11 cellular contexts compared by ENCODE assay signal in genomic region chr19:50326101-50326664, GRCh38.
DNase-seq lines count a peak whose midpoint lies in the region; ATAC-seq and TF ChIP-seq lines count a peak whose summit lies in the region.
"Had no signal": no experiment of that assay in that cellular context is flagged by ENCODE, and none has a peak within 500 bp of the region (broad histone marks: within the 10 kb centered on the region; RNA-seq: fewer than 3 reads in every experiment).

No MANE protein-coding gene starts in this region.

- no peak for TF ChIP-seq CTCF in DND-41 (IDR thresholded peaks at IDR 0.05; ENCODE audit: borderline replicate concordance, extremely low read depth, low read length, poor library complexity, severe bottlenecking)
- TF ChIP-seq CTCF in HEK293 (tag by site-specific recombination; IDR thresholded peaks at IDR 0.05) = no peak
- no peak for TF ChIP-seq CTCF in nephron progenitor cell (IDR thresholded peaks at IDR 0.05)

- H3K4me2 ChIP-seq in DND-41 (ENCODE audit: insufficient read depth, low read length) = peak overlapping the region; percentile 62

- no peak overlapping the region for H3K9ac ChIP-seq in DND-41 (ENCODE audit: low read depth, low read length)

- no peaks in the 10 kb centered on the region for H3K79me2 ChIP-seq in DND-41 (ENCODE audit: insufficient read depth, low read length)

- peaks cover 21% of the 10 kb centered on the region for H3K36me3 Mint-ChIP-seq in central memory CD8-positive, alpha-beta T cell (ENCODE audit: insufficient read depth)
- H3K36me3 Mint-ChIP-seq in nephron progenitor cell (ENCODE audit: low read depth) = peaks cover 5% of the 10 kb centered on the region

- H3K9me3 Mint-ChIP-seq in central memory CD8-positive, alpha-beta T cell = peaks cover 7% of the 10 kb centered on the region
- H3K9me3 Mint-ChIP-seq in nephron progenitor cell = peaks cover 12% of the 10 kb centered on the region

- DNase-seq in DND-41 (no peak), nephron progenitor cell (no peak), COR-L47 (lab: John Stamatoyannopoulos, UW) (no peak), pons (ENCODE audit: low spot score) (no peak), NCI-H1694 (lab: John Stamatoyannopoulos, UW) (no peak)
- no peak for DNase-seq in central memory CD8-positive, alpha-beta T cell (ENCODE audit: low spot score in 2 of 2)
- DNase-seq: KG1 had no signal

- peaks cover 81% of the 10 kb centered on the region for H3K27me3 Mint-ChIP-seq in central memory CD8-positive, alpha-beta T cell
- peaks cover 36% of the 10 kb centered on the region for H3K27me3 Mint-ChIP-seq in nephron progenitor cell (ENCODE audit: low read depth, poor library complexity)

- H3K27ac Mint-ChIP-seq in central memory CD8-positive, alpha-beta T cell (ENCODE audit: low read depth) = no peak overlapping the region
- H3K27ac Mint-ChIP-seq in nephron progenitor cell = no peak overlapping the region

- H3K27me3 ChIP-seq in DND-41 (ENCODE audit: insufficient read depth, low read length, poor library complexity) = no peaks in the 10 kb centered on the region
- H3K27me3 ChIP-seq: ascending aorta had no signal

- H3K4me3 ChIP-seq in DND-41 (ENCODE audit: low read depth in 1 of 2, low read length in 2 of 2) (peak overlapping the region in 1 of 2 experiments; percentile 45; a peak in 2 of 4 replicates), HEK293 (ENCODE audit: low read depth, low read length) (no peak overlapping the region)
- H3K4me3 ChIP-seq: ascending aorta had no signal

- H3K36me3 ChIP-seq in DND-41 (ENCODE audit: insufficient read depth, low read length) (no peaks in the 10 kb centered on the region), HEK293 (ENCODE audit: control insufficient read depth in 2 of 2, insufficient read depth in 1 of 2, low read length in 2 of 2) (peaks cover 0 to 6% of the 10 kb centered on the region in 2 experiments; a peak in 1 of 3 replicates)
- H3K36me3 ChIP-seq: ascending aorta, left lung had no signal

- H3K4me1 ChIP-seq in DND-41 (ENCODE audit: insufficient read depth, low read length) (peaks cover 21% of the 10 kb centered on the region), HEK293 (ENCODE audit: control insufficient read depth, insufficient read depth, low read length) (peaks cover 10% of the 10 kb centered on the region)

- no peak overlapping the region for H3K27ac ChIP-seq in DND-41 (ENCODE audit: low read length)
- no peak overlapping the region for H3K27ac ChIP-seq in HEK293 (ENCODE audit: extremely low read depth, low read depth, low read length)
- H3K27ac ChIP-seq: ascending aorta, left lung had no signal

- peak overlapping the region; percentile 71 for H3K4me3 Mint-ChIP-seq in central memory CD8-positive, alpha-beta T cell
- peak overlapping the region; percentile 77 for H3K4me3 Mint-ChIP-seq in nephron progenitor cell

- ATAC-seq in DND-41 (ENCODE audit: insufficient read depth, low read depth) (no peak), HG03571 (IDR thresholded peaks at IDR 0.05; ENCODE audit: unreplicated experiment) (no peak)
- no peak for ATAC-seq in central memory CD8-positive, alpha-beta T cell (replicated peaks; ENCODE audit: extremely low read depth, poor library complexity, severe bottlenecking)

- H2AFZ ChIP-seq in DND-41 (ENCODE audit: low read depth, low read length) = no peak overlapping the region

- POLR2A ChIA-PET in HEK293 (lab: Yijun Ruan, JAX) = interaction anchor here (0.6 to 1.3 kb wide), 6 partner anchors 7 to 1317 kb away, joined by 3 to 10 read pairs (median 4); no protein-coding TSS in a partner anchor

- H3K9me3 ChIP-seq in DND-41 (ENCODE audit: insufficient read depth, low read length, severe bottlenecking) = no peaks in the 10 kb centered on the region
- H3K9me3 ChIP-seq in HEK293 (ENCODE audit: control insufficient read depth, insufficient read depth, low read depth, low read length) = no peaks in the 10 kb centered on the region
- H3K9me3 ChIP-seq: ascending aorta, left lung had no signal

- no peaks in the 10 kb centered on the region for H4K20me1 ChIP-seq in DND-41 (ENCODE audit: insufficient read depth, low read length)

- CTCF ChIA-PET in HEK293 (lab: Yijun Ruan, JAX) = interaction anchor here (0.9 to 1.4 kb wide), 4 partner anchors 31 to 190 kb away, joined by 3 to 4 read pairs (median 4); no protein-coding TSS in a partner anchor

- peaks cover 37% of the 10 kb centered on the region for H3K4me1 Mint-ChIP-seq in central memory CD8-positive, alpha-beta T cell
- H3K4me1 Mint-ChIP-seq in nephron progenitor cell = peaks cover 46% of the 10 kb centered on the region

TF ChIP-seq in HEK293, 187 proteins besides CTCF, POLR2A, EP300 and RAD21:
- no peak for TF ChIP-seq ZNF280D (tag by site-specific recombination; IDR thresholded peaks at IDR 0.05)
- TF ChIP-seq ZBTB10 (tag by site-specific recombination; IDR thresholded peaks at IDR 0.05) = no peak
- no peak for TF ChIP-seq GLI4 (tag by site-specific recombination; IDR thresholded peaks at IDR 0.05)
- TF ChIP-seq ZBTB48 (tag by site-specific recombination; IDR thresholded peaks at IDR 0.05) = peak; percentile 6; the same call in 1 of the 2 replicates
- no peak for TF ChIP-seq ZNF133 (tag by site-specific recombination; IDR thresholded peaks at IDR 0.05)
- no peak for TF ChIP-seq ZNF654 (tag by site-specific recombination; IDR thresholded peaks at IDR 0.05; ENCODE audit: low read depth)
- no peak for TF ChIP-seq ZNF585B (tag by site-specific recombination; IDR thresholded peaks at IDR 0.05)
